1 cellular context compared by ENCODE assay signal in genomic region chr5:80867233-80867632, GRCh38.
TF ChIP-seq lines count a peak whose summit lies in the region.

No MANE protein-coding gene starts in this region.

TF ChIP-seq in IMR-90, 13 proteins besides CTCF, POLR2A, EP300 and RAD21 (continued from another document):
- TF ChIP-seq CHD1 (IDR thresholded peaks at IDR 0.05; ENCODE audit: low read depth, low read length): no peak
- TF ChIP-seq MAZ (IDR thresholded peaks at IDR 0.05; ENCODE audit: borderline replicate concordance, low read depth, low read length): no peak
